ENCODE assay signal across 24 cellular contexts in genomic region chr5:116971131-116971530, GRCh38.
"Had no signal": no experiment of that assay in that cellular context is flagged by ENCODE, and none has a peak within 500 bp of the region (broad histone marks: within the 10 kb centered on the region; RNA-seq: fewer than 3 reads in every experiment).

No MANE protein-coding gene starts in this region.

- H3K27ac ChIP-seq: coronary artery, dorsolateral prefrontal cortex, epithelial cell of prostate, esophagus squamous epithelium, gastrocnemius medialis, heart left ventricle, hepatocyte, left lung, lower lobe of right lung had no signal

- H3K4me3 ChIP-seq: coronary artery, dorsolateral prefrontal cortex, esophagus squamous epithelium, gastrocnemius medialis, heart left ventricle, hepatocyte, left lung, lower lobe of right lung had no signal

- H3K4me2 ChIP-seq: hepatocyte had no signal

- H2AFZ ChIP-seq: hepatocyte had no signal

- DNase-seq: dermis blood vessel endothelial cell; dorsolateral prefrontal cortex; effector CD4-positive, alpha-beta T cell; effector memory CD4-positive, alpha-beta T cell; erythroblast; esophagus squamous epithelium; foreskin fibroblast; foreskin melanocyte; gastrocnemius medialis; heart left ventricle; hypothalamus; left cardiac atrium; left lung; left ventricle myocardium superior; lower lobe of right lung; midbrain had no signal

- ATAC-seq: esophagus mucosa, gastrocnemius medialis, heart left ventricle, left cardiac atrium, left ventricle myocardium superior, lower lobe of right lung had no signal

- H3K27me3 ChIP-seq: dorsolateral prefrontal cortex, esophagus squamous epithelium, gastrocnemius medialis, heart left ventricle, hepatocyte, left lung had no signal

- H3K9me3 ChIP-seq: gastrocnemius medialis had no signal

- H3K36me3 ChIP-seq: esophagus squamous epithelium, gastrocnemius medialis, heart left ventricle, left lung, lower lobe of right lung had no signal

- FAIRE-seq: colon, endometrium, islet of Langerhans, keratinocyte had no signal

- H3K4me1 ChIP-seq: esophagus squamous epithelium, gastrocnemius medialis, left lung had no signal

- H3K79me2 ChIP-seq: hepatocyte had no signal
